ENCODE assay signal across 5 cellular contexts in the genomic region with DNA sequence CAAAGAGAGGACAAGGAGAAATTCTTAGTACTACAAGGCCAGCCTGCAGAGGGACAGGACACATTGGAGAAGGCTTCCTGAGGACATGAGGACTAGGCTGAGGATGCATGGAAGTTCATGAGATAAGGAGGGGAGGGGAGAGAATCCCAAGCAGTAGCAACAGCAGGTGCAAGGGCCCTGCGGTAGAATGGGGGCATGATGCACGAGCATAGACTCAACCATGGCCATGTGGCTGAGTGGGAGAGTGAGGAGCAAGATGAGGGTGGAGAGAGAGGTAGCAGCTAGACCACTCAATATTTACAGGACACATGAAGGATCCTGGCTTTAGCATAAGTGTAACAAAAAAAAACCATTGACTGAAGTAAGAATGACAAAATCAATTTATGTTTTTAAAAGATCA.
"Had no signal": no experiment of that assay in that cellular context is flagged by ENCODE, and none has a peak within 500 bp of the region (broad histone marks: within the 10 kb centered on the region; RNA-seq: fewer than 3 reads in every experiment).

No MANE protein-coding gene starts in this region.

- H3K27ac Mint-ChIP-seq: GM23338, HFFc6, IgD-negative memory B cell had no signal

- DNase-seq: H9, HCEC 1CT, HFFc6 had no signal

- H3K4me1 Mint-ChIP-seq: H9, IgD-negative memory B cell had no signal

- H3K27me3 Mint-ChIP-seq: IgD-negative memory B cell had no signal

- H3K4me3 ChIP-seq: GM23338 had no signal

- H3K4me3 Mint-ChIP-seq: GM23338, H9, HFFc6, IgD-negative memory B cell had no signal

- H3K36me3 Mint-ChIP-seq: IgD-negative memory B cell had no signal

- ATAC-seq: GM23338 had no signal

- H3K9me3 Mint-ChIP-seq: GM23338, H9, HFFc6 had no signal
